Comparison of ENCODE assay signal across 8 cellular contexts in genomic region chr1:179445593-179445992, GRCh38.
"Had no signal": no experiment of that assay in that cellular context is flagged by ENCODE, and none has a peak within 500 bp of the region (broad histone marks: within the 10 kb centered on the region; RNA-seq: fewer than 3 reads in every experiment).

No MANE protein-coding gene starts in this region.

- H3K9me3 Mint-ChIP-seq: GM23338, HFFc6 had no signal

- H3K9ac ChIP-seq: KMS-11 had no signal

- H3K27ac ChIP-seq: KMS-11 had no signal

- DNase-seq: H7, HFFc6, KBM-7 had no signal

- H3K4me1 ChIP-seq: HAP-1 had no signal

- H3K4me3 Mint-ChIP-seq: GM23338, HFFc6 had no signal

- H3K36me3 ChIP-seq: HAP-1 had no signal

- H3K4me1 Mint-ChIP-seq: GM23338 had no signal

- H3K27ac Mint-ChIP-seq: GM23338, HFFc6 had no signal

- FAIRE-seq: HTR-8/SVneo had no signal

- ATAC-seq: GM23338, HCT116 had no signal

- H3K4me2 ChIP-seq: GM23338, KMS-11 had no signal

- H2AFZ ChIP-seq: GM23338 had no signal

- H3K4me3 ChIP-seq: GM23338, HAP-1 had no signal

- H3K9me3 ChIP-seq: HAP-1 had no signal
